In genomic region chr5:121698690-121699089, GRCh38 we compare ENCODE assay signal across 25 cellular contexts.
"Had no signal": no experiment of that assay in that cellular context is flagged by ENCODE, and none has a peak within 500 bp of the region (broad histone marks: within the 10 kb centered on the region; RNA-seq: fewer than 3 reads in every experiment).

No MANE protein-coding gene starts in this region.

- H3K36me3 ChIP-seq: brain microvascular endothelial cell, cardiac muscle cell, WERI-Rb-1 had no signal

- H3K4me3 ChIP-seq: cardiac muscle cell, SK-N-MC had no signal

- DNase-seq: activated CD4-positive, alpha-beta T cell treated with anti-CD3 and anti-CD28 coated beads for 36 hours; activated CD4-positive, alpha-beta T cell treated with anti-CD3 and anti-CD28 coated beads, Interleukin-2, amount 50 U/mL, for 1 hour; activated CD8-positive, alpha-beta memory T cell treated with anti-CD3 and anti-CD28 coated beads, Interleukin-2, amount 50 U/mL, for 48 hours; activated CD8-positive, alpha-beta T cell treated with anti-CD3 and anti-CD28 coated beads for 36 hours; activated naive CD4-positive, alpha-beta T cell; activated naive CD8-positive, alpha-beta T cell treated with anti-CD3 and anti-CD28 coated beads, Interleukin-2, amount 50 U/mL, for 24 hours; activated T-cell treated with anti-CD3 and anti-CD28 coated beads, Interleukin-2, amount 50 U/mL, for 1 hour; amygdala; brain microvascular endothelial cell; IMR-90; KG1; MV-4-11; NCI-H1105; NCI-H1436; NCI-H1694 treated with DMSO at 0.1 percent for 48 hours; NCI-H2081; NCI-H510A treated with DMSO at 0.1 percent for 48 hours; NCI-H69; NK-92 treated with Interleukin-12 subunit alpha and Interleukin-12 subunit beta, amount 100 ng/mL, for 24 hours; PC-3; SIG-M5; T-helper 1 cell; WERI-Rb-1 had no signal

- H3K27me3 ChIP-seq: brain microvascular endothelial cell, cardiac muscle cell had no signal

- H3K27ac ChIP-seq: brain microvascular endothelial cell, cardiac muscle cell, SK-N-MC, WERI-Rb-1 had no signal
